Comparison of ENCODE assay signal across 14 cellular contexts in genomic region chr5:132416306-132417009, GRCh38. TPM values are rescaled to one million over a fixed set of nuclear protein-coding genes. Genes with fewer than 3 reads are reported as not detected.
A peak's percentile ranks its signal among the peaks of the same experiment; 100 is the strongest.
DNase-seq lines count a peak whose midpoint lies in the region; ATAC-seq, FAIRE-seq and TF ChIP-seq lines count a peak whose summit lies in the region.
"Had no signal": no experiment of that assay in that cellular context is flagged by ENCODE, and none has a peak within 500 bp of the region (broad histone marks: within the 10 kb centered on the region; RNA-seq: fewer than 3 reads in every experiment).

No MANE protein-coding gene starts in this region.

- H3K4me1 ChIP-seq in BLaER1 = peaks cover 94% of the 10 kb centered on the region
- H3K4me1 ChIP-seq in parathyroid adenoma = peaks cover 53% of the 10 kb centered on the region
- H3K4me1 ChIP-seq in pancreas = peaks cover 13 to 50% (median 45%) of the 10 kb centered on the region in 3 donors

- peaks cover 76 to 87% of the 10 kb centered on the region in 2 donors for H3K4me1 Mint-ChIP-seq in effector memory CD8-positive, alpha-beta T cell (ENCODE audit: low read depth in 2 of 2)

- no peaks in the 10 kb centered on the region for H4K20me1 ChIP-seq in BLaER1

- H3K36me3 Mint-ChIP-seq in effector memory CD8-positive, alpha-beta T cell (ENCODE audit: insufficient read depth) = peaks cover 58% of the 10 kb centered on the region

- H3K4me2 ChIP-seq in BLaER1 = peak overlapping the region; percentile 94
- peak overlapping the region; percentile 36 for H3K4me2 ChIP-seq in parathyroid adenoma (ENCODE audit: low read length)

- H3K27ac ChIP-seq in BLaER1 (peak overlapping the region; percentile 97), KOPT-K1 (ENCODE audit: low read depth, low read length, poor library complexity, severe bottlenecking) (peak overlapping the region; percentile 98), parathyroid adenoma (peak overlapping the region; percentile 61), pancreas (no peak overlapping the region)

- H3K27me3 ChIP-seq in BLaER1 (no peaks in the 10 kb centered on the region), parathyroid adenoma (ENCODE audit: control insufficient read depth, insufficient read depth, low read length) (no peaks in the 10 kb centered on the region), pancreas (no peaks in the 10 kb centered on the region)

- H3K27ac Mint-ChIP-seq in effector memory CD8-positive, alpha-beta T cell = peak overlapping the region; percentile 95 to 96
- H3K27ac Mint-ChIP-seq: activated naive CD4-positive, alpha-beta T cell treated with anti-CD3 and anti-CD28 coated beads for 36 hours had no signal

- ATAC-seq in effector memory CD8-positive, alpha-beta T cell (replicated peaks) = no peak
- ATAC-seq in pancreas (no peak), GM21360 (IDR thresholded peaks at IDR 0.05; ENCODE audit: unreplicated experiment) (no peak)
- ATAC-seq: activated CD8-positive, alpha-beta T cell treated with anti-CD3 and anti-CD28 coated beads, Interleukin-2, amount 10 ng/mL, durations not matched to agents 7 days and 5 days had no signal

- H3K9ac ChIP-seq in BLaER1 = no peak overlapping the region
- no peak overlapping the region for H3K9ac ChIP-seq in parathyroid adenoma

- no peak for FAIRE-seq in pancreas (lab: Jason Lieb, UNC)

- DNase-seq in effector memory CD8-positive, alpha-beta T cell = no peak
- no peak for DNase-seq in activated CD4-positive, CD25-positive, alpha-beta regulatory T cell treated with anti-CD3 and anti-CD28 coated beads, Interleukin-2, amount 50 U/mL, for 72 hours
- no peak for DNase-seq in pancreas
- DNase-seq in cerebellar cortex (ENCODE audit: low spot score) = no peak
- DNase-seq: activated CD8-positive, alpha-beta T cell treated with anti-CD3 and anti-CD28 coated beads, Interleukin-2, amount 10 ng/mL, durations not matched to agents 7 days and 5 days; activated naive CD4-positive, alpha-beta T cell treated with anti-CD3 and anti-CD28 coated beads for 36 hours; AML-193; central memory CD4-positive, alpha-beta T cell; NCI-H2029; NCI-H69 had no signal

- TF ChIP-seq CTCF in parathyroid adenoma (IDR thresholded peaks at IDR 0.05) (no peak), pancreas (IDR thresholded peaks at IDR 0.05) (no peak)

- H3K36me3 ChIP-seq in BLaER1 (no peaks in the 10 kb centered on the region), KOPT-K1 (ENCODE audit: insufficient read depth, low read length) (peaks cover 63% of the 10 kb centered on the region), parathyroid adenoma (ENCODE audit: control insufficient read depth, insufficient read depth, low read length) (no peaks in the 10 kb centered on the region), pancreas (no peaks in the 10 kb centered on the region)

- H3K4me3 ChIP-seq in BLaER1 (no peak overlapping the region), parathyroid adenoma (ENCODE audit: low read depth, low read length) (peak overlapping the region; percentile 18), pancreas (no peak overlapping the region)

- H2AFZ ChIP-seq in parathyroid adenoma = no peak overlapping the region

- no peaks in the 10 kb centered on the region for H3K9me3 Mint-ChIP-seq in effector memory CD8-positive, alpha-beta T cell
- H3K9me3 Mint-ChIP-seq: activated naive CD4-positive, alpha-beta T cell treated with anti-CD3 and anti-CD28 coated beads for 36 hours had no signal

- 0 out of 2 replicates have a peak, but pooled peaks cover 4% of the 10 kb centered on the region for H3K9me3 ChIP-seq in BLaER1
- no peaks in the 10 kb centered on the region for H3K9me3 ChIP-seq in KOPT-K1 (ENCODE audit: insufficient read depth, low read length, poor library complexity, severe bottlenecking)
- no peaks in the 10 kb centered on the region for H3K9me3 ChIP-seq in parathyroid adenoma (ENCODE audit: control insufficient read depth, low read length)
- no peaks in the 10 kb centered on the region for H3K9me3 ChIP-seq in pancreas

- H3K79me2 ChIP-seq in parathyroid adenoma = peaks cover 34% of the 10 kb centered on the region

- intact Hi-C loops in pancreas (cut with DNase I) = no loop called here

- H3K27me3 Mint-ChIP-seq in effector memory CD8-positive, alpha-beta T cell = no peaks in the 10 kb centered on the region

- 86 to 88% methylated on average over 6 of the region's 6 CpGs for WGBS in pancreas, 2 donors

- peak overlapping the region; percentile 85 to 87 for H3K4me3 Mint-ChIP-seq in effector memory CD8-positive, alpha-beta T cell
- H3K4me3 Mint-ChIP-seq: activated CD8-positive, alpha-beta T cell treated with anti-CD3 and anti-CD28 coated beads, Interleukin-2, amount 10 ng/mL, durations not matched to agents 7 days and 5 days; activated naive CD4-positive, alpha-beta T cell treated with anti-CD3 and anti-CD28 coated beads for 36 hours had no signal

RNA-seq across cellular contexts. Expression of gene SLC22A5, which starts 46.9 kb away (rescaled TPM):
- 10 to 100 TPM in 2 of 6 donors, 1 to 10 TPM in 4; 5.5 to 13.1 (median 7.8) TPM for total RNA-seq in pancreas
- 10 to 100 TPM in 1 of 2 donors, 1 to 10 TPM in 1; 7.1 to 12.2 TPM for polyA plus RNA-seq in pancreas

Comparison
In these comparisons a context has a peak if more than half of its experiments do, and no peak if none do; other contexts are left out.
1. H3K27ac ChIP-seq: peak in BLaER1 (single experiment), KOPT-K1 (single experiment) and parathyroid adenoma (single experiment); none in pancreas (0 of 4).